In genomic region chr9:126696091-126696763, GRCh38 we compare ENCODE assay signal across 21 cellular contexts.
DNase-seq lines count a peak whose midpoint lies in the region; ATAC-seq and TF ChIP-seq lines count a peak whose summit lies in the region.
"Had no signal": no experiment of that assay in that cellular context is flagged by ENCODE, and none has a peak within 500 bp of the region (broad histone marks: within the 10 kb centered on the region; RNA-seq: fewer than 3 reads in every experiment).

No MANE protein-coding gene starts in this region.

- no peak overlapping the region for H3K27ac Mint-ChIP-seq in natural killer cell treated with Interleukin-12 subunit alpha and Interleukin-12 subunit beta and Interleukin-15 and Interleukin-18, amount 100 ng/mL, for 72 hours
- H3K27ac Mint-ChIP-seq in natural killer cell (no peak overlapping the region), neural progenitor cell (no peak overlapping the region)

- no peak overlapping the region for H3K4me2 ChIP-seq in neural progenitor cell

- no peak overlapping the region for H3K4me3 ChIP-seq in coronary artery
- H3K4me3 ChIP-seq in neural progenitor cell: no peak overlapping the region
- H3K4me3 ChIP-seq: GM23248, SJSA1 had no signal

- no peak overlapping the region for H2AFZ ChIP-seq in neural progenitor cell (replicated peaks)
- H2AFZ ChIP-seq: GM23248 had no signal

- no peaks in the 10 kb centered on the region for H3K79me2 ChIP-seq in neural progenitor cell (ENCODE audit: low read depth)

- H3K36me3 ChIP-seq in neural progenitor cell: no peaks in the 10 kb centered on the region
- H3K36me3 ChIP-seq: SJSA1 had no signal

- no peak overlapping the region for H3K27ac ChIP-seq in coronary artery
- H3K27ac ChIP-seq in neural progenitor cell: no peak overlapping the region
- H3K27ac ChIP-seq: GM23248, RWPE1, SJSA1 had no signal

- H3K9me3 Mint-ChIP-seq in natural killer cell treated with Interleukin-12 subunit alpha and Interleukin-12 subunit beta and Interleukin-15 and Interleukin-18, amount 100 ng/mL, for 72 hours: no peaks in the 10 kb centered on the region
- no peaks in the 10 kb centered on the region for H3K9me3 Mint-ChIP-seq in natural killer cell
- H3K9me3 Mint-ChIP-seq in neural progenitor cell: no peaks in the 10 kb centered on the region

- TF ChIP-seq CTCF in natural killer cell (IDR thresholded peaks at IDR 0.05): no peak
- TF ChIP-seq CTCF in coronary artery (IDR thresholded peaks at IDR 0.05): no peak
- TF ChIP-seq CTCF in neural progenitor cell (IDR thresholded peaks at IDR 0.05): no peak

- no peaks in the 10 kb centered on the region for H3K4me1 ChIP-seq in neural progenitor cell
- H3K4me1 ChIP-seq: Caco-2, SJSA1 had no signal

- ATAC-seq in natural killer cell treated with Interleukin-12 subunit alpha and Interleukin-12 subunit beta and Interleukin-15 and Interleukin-18, amount 100 ng/mL, for 72 hours: no peak
- ATAC-seq in natural killer cell: no peak
- ATAC-seq in GM18870 (IDR thresholded peaks at IDR 0.05; ENCODE audit: unreplicated experiment): no peak
- ATAC-seq in HG03280 (IDR thresholded peaks at IDR 0.05; ENCODE audit: unreplicated experiment): no peak
- no peak for ATAC-seq in GM21576 (IDR thresholded peaks at IDR 0.05; ENCODE audit: unreplicated experiment)
- ATAC-seq: HepG2, PC-3 had no signal

- H3K9me3 ChIP-seq in neural progenitor cell (ENCODE audit: low read depth): no peaks in the 10 kb centered on the region
- H3K9me3 ChIP-seq: Caco-2, SJSA1 had no signal

- no peaks in the 10 kb centered on the region for H4K20me1 ChIP-seq in neural progenitor cell (ENCODE audit: low read depth)

- intact Hi-C loops in natural killer cell (cut with micrococcal nuclease): no loop called here

- H3K27me3 ChIP-seq in neural progenitor cell: peaks cover 38% of the 10 kb centered on the region
- H3K27me3 ChIP-seq: SJSA1 had no signal

- H3F3A ChIP-seq in neural progenitor cell (ENCODE audit: low read depth): no peaks in the 10 kb centered on the region

- no peak overlapping the region for H3K9ac ChIP-seq in neural progenitor cell
- H3K9ac ChIP-seq: GM23248 had no signal

- peaks cover 0 to 9% of the 10 kb centered on the region in 2 donors for H3K4me1 Mint-ChIP-seq in natural killer cell treated with Interleukin-12 subunit alpha and Interleukin-12 subunit beta and Interleukin-15 and Interleukin-18, amount 100 ng/mL, for 72 hours (ENCODE audit: low read depth in 2 of 2)
- H3K4me1 Mint-ChIP-seq in natural killer cell: peaks cover 0 to 10% of the 10 kb centered on the region in 2 donors
- H3K4me1 Mint-ChIP-seq in neural progenitor cell: peaks cover 12% of the 10 kb centered on the region

- peaks cover 2 to 15% of the 10 kb centered on the region in 2 donors for H3K27me3 Mint-ChIP-seq in natural killer cell treated with Interleukin-12 subunit alpha and Interleukin-12 subunit beta and Interleukin-15 and Interleukin-18, amount 100 ng/mL, for 72 hours
- H3K27me3 Mint-ChIP-seq in natural killer cell (ENCODE audit: low read depth in 2 of 2) (peaks cover 8 to 15% of the 10 kb centered on the region in 2 donors), neural progenitor cell (ENCODE audit: insufficient read depth, low read depth) (peaks cover 10% of the 10 kb centered on the region)

- no peaks in the 10 kb centered on the region for H3K36me3 Mint-ChIP-seq in natural killer cell treated with Interleukin-12 subunit alpha and Interleukin-12 subunit beta and Interleukin-15 and Interleukin-18, amount 100 ng/mL, for 72 hours
- H3K36me3 Mint-ChIP-seq in natural killer cell (no peaks in the 10 kb centered on the region), neural progenitor cell (no peaks in the 10 kb centered on the region)

- DNase-seq in natural killer cell treated with Interleukin-12 subunit alpha and Interleukin-12 subunit beta and Interleukin-15 and Interleukin-18, amount 100 ng/mL, for 72 hours (ENCODE audit: low spot score): peak; percentile 59
- DNase-seq in natural killer cell (no peak), coronary artery (ENCODE audit: low spot score) (peak; percentile 45), neural progenitor cell (ENCODE audit: low spot score) (peak; percentile 1), NCI-H748 treated with DMSO at 0.1 percent for 48 hours (lab: John Stamatoyannopoulos, UW) (no peak)
- DNase-seq: EL, GM23248, KG1, NCI-H1417 treated with DMSO at 0.1 percent for 48 hours, NCI-H1930, NCI-H2171, NCI-H446 treated with DMSO at 0.1 percent for 48 hours, NCI-H774, PC-3 had no signal

- H3K4me3 Mint-ChIP-seq in natural killer cell treated with Interleukin-12 subunit alpha and Interleukin-12 subunit beta and Interleukin-15 and Interleukin-18, amount 100 ng/mL, for 72 hours: no peak overlapping the region
- no peak overlapping the region for H3K4me3 Mint-ChIP-seq in natural killer cell
- H3K4me3 Mint-ChIP-seq in neural progenitor cell: no peak overlapping the region

Comparison
In these comparisons a context has a peak if more than half of its experiments do, and no peak if none do; other contexts are left out.
1. DNase-seq: peak in natural killer cell treated with Interleukin-12 subunit alpha and Interleukin-12 subunit beta and Interleukin-15 and Interleukin-18, amount 100 ng/mL, for 72 hours (single experiment), coronary artery (single experiment) and neural progenitor cell (single experiment); none in natural killer cell (single experiment) and NCI-H748 treated with DMSO at 0.1 percent for 48 hours (single experiment).